Comparison of ENCODE assay signal across 2 cellular contexts in the genomic region with DNA sequence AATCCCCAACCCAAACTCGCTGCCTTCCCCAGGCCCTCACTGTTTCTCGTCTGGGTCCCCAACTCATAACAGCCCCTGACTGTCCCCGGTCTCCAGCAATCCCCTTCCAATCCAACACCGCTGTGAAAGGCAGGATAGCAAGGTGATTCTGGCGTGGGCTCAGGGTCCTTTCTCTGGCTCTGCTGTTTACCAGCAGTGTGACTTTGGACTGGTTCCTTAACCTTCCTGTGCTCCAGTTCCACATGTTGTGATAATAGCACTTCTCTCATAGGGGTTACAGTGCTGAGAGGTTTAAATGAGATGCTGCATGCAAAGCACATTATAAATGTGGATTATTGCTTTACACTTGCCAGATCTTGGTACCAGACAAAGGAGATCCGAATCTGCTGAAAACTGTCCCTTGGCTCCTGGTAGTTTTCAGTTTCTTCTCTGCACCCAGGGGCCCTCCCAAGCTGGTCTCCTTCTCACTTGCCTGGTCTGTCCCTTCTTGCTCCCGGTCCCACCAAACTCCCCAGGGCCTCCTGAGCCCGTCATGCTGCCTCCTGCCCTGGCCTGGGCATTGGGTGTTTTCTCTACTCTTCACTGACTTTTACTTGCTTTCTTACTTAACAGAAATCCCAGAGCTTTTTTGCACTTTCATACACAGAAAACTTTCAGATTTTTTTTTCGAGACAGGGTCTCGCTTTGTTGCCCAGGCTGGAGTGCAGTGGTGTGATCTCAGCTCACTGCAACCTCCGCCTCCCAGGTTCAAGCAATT.
TF ChIP-seq lines count a peak whose summit lies in the region.

No MANE protein-coding gene starts in this region.

TF ChIP-seq in HCT116, 20 proteins besides CTCF, POLR2A, EP300 and RAD21 (continued from another document):
- no peak for TF ChIP-seq EZH2phosphoT487 (IDR thresholded peaks at IDR 0.05; ENCODE audit: borderline replicate concordance)
- TF ChIP-seq YY1 (IDR thresholded peaks at IDR 0.05; ENCODE audit: extremely low read depth, insufficient replicate concordance, low read depth, low read length), result no peak
- TF ChIP-seq ZFX (IDR thresholded peaks at IDR 0.05), result no peak
- no peak for TF ChIP-seq CEBPB (IDR thresholded peaks at IDR 0.05; ENCODE audit: low read depth)
- TF ChIP-seq, protein P1, sequence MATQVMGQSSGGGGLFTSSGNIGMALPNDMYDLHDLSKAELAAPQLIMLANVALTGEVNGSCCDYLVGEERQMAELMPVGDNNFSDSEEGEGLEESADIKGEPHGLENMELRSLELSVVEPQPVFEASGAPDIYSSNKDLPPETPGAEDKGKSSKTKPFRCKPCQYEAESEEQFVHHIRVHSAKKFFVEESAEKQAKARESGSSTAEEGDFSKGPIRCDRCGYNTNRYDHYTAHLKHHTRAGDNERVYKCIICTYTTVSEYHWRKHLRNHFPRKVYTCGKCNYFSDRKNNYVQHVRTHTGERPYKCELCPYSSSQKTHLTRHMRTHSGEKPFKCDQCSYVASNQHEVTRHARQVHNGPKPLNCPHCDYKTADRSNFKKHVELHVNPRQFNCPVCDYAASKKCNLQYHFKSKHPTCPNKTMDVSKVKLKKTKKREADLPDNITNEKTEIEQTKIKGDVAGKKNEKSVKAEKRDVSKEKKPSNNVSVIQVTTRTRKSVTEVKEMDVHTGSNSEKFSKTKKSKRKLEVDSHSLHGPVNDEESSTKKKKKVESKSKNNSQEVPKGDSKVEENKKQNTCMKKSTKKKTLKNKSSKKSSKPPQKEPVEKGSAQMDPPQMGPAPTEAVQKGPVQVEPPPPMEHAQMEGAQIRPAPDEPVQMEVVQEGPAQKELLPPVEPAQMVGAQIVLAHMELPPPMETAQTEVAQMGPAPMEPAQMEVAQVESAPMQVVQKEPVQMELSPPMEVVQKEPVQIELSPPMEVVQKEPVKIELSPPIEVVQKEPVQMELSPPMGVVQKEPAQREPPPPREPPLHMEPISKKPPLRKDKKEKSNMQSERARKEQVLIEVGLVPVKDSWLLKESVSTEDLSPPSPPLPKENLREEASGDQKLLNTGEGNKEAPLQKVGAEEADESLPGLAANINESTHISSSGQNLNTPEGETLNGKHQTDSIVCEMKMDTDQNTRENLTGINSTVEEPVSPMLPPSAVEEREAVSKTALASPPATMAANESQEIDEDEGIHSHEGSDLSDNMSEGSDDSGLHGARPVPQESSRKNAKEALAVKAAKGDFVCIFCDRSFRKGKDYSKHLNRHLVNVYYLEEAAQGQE (IDR thresholded peaks at IDR 0.05; ENCODE audit: low read depth), result no peak
- TF ChIP-seq POLR2AphosphoS5 (IDR thresholded peaks at IDR 0.05; ENCODE audit: low read depth, low read length), result no peak

TF ChIP-seq in HEK293T, 16 proteins besides CTCF, POLR2A, EP300 and RAD21:
- TF ChIP-seq SUZ12 (IDR thresholded peaks at IDR 0.05) (no peak), L3MBTL2 (conservative IDR thresholded peaks at IDR 0.05) (no peak), ZNF384 (IDR thresholded peaks at IDR 0.05) (no peak), HDGF (IDR thresholded peaks at IDR 0.05; ENCODE audit: borderline replicate concordance) (no peak), FOXK2 (IDR thresholded peaks at IDR 0.05) (no peak), TARDBP (IDR thresholded peaks at IDR 0.05) (no peak)
- TF ChIP-seq, protein P2, sequence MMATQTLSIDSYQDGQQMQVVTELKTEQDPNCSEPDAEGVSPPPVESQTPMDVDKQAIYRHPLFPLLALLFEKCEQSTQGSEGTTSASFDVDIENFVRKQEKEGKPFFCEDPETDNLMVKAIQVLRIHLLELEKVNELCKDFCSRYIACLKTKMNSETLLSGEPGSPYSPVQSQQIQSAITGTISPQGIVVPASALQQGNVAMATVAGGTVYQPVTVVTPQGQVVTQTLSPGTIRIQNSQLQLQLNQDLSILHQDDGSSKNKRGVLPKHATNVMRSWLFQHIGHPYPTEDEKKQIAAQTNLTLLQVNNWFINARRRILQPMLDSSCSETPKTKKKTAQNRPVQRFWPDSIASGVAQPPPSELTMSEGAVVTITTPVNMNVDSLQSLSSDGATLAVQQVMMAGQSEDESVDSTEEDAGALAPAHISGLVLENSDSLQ (IDR thresholded peaks at IDR 0.05), result no peak
